ENCODE assay signal across 1 cellular context in the genomic region with DNA sequence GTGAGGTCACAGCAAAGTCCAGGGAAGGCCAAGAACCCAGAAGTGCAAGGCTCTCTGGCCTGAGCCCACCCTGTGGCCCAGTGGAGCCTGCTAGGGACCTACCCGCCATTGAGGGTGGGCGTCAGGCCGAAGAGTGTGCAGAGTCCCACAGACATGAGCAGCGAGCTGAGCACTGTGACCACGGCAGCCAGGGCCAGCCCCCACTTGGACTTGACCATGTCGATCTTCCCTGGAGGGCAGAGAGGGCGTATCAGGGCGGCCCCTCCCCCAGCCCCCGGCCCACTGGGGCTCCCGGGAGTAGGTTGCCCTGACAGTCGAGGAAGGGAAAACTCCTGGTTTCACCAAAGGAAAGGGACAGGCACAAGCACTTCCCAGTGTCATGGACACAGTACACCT.
TF ChIP-seq lines count a peak whose summit lies in the region.

No MANE protein-coding gene starts in this region.

TF ChIP-seq in GM23338, 12 proteins besides CTCF, POLR2A, EP300 and RAD21 (continued from another document):
- TF ChIP-seq NANOG (IDR thresholded peaks at IDR 0.05; ENCODE audit: borderline replicate concordance): no peak
- no peak for TF ChIP-seq ZNF331 (CRISPR knock-in tag; IDR thresholded peaks at IDR 0.05; ENCODE audit: low read depth)
- TF ChIP-seq, protein P1, sequence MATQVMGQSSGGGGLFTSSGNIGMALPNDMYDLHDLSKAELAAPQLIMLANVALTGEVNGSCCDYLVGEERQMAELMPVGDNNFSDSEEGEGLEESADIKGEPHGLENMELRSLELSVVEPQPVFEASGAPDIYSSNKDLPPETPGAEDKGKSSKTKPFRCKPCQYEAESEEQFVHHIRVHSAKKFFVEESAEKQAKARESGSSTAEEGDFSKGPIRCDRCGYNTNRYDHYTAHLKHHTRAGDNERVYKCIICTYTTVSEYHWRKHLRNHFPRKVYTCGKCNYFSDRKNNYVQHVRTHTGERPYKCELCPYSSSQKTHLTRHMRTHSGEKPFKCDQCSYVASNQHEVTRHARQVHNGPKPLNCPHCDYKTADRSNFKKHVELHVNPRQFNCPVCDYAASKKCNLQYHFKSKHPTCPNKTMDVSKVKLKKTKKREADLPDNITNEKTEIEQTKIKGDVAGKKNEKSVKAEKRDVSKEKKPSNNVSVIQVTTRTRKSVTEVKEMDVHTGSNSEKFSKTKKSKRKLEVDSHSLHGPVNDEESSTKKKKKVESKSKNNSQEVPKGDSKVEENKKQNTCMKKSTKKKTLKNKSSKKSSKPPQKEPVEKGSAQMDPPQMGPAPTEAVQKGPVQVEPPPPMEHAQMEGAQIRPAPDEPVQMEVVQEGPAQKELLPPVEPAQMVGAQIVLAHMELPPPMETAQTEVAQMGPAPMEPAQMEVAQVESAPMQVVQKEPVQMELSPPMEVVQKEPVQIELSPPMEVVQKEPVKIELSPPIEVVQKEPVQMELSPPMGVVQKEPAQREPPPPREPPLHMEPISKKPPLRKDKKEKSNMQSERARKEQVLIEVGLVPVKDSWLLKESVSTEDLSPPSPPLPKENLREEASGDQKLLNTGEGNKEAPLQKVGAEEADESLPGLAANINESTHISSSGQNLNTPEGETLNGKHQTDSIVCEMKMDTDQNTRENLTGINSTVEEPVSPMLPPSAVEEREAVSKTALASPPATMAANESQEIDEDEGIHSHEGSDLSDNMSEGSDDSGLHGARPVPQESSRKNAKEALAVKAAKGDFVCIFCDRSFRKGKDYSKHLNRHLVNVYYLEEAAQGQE (IDR thresholded peaks at IDR 0.05; ENCODE audit: unreplicated experiment): no peak
- TF ChIP-seq EZH2phosphoT487 (IDR thresholded peaks at IDR 0.05; ENCODE audit: unreplicated experiment): no peak
- TF ChIP-seq, protein P2, sequence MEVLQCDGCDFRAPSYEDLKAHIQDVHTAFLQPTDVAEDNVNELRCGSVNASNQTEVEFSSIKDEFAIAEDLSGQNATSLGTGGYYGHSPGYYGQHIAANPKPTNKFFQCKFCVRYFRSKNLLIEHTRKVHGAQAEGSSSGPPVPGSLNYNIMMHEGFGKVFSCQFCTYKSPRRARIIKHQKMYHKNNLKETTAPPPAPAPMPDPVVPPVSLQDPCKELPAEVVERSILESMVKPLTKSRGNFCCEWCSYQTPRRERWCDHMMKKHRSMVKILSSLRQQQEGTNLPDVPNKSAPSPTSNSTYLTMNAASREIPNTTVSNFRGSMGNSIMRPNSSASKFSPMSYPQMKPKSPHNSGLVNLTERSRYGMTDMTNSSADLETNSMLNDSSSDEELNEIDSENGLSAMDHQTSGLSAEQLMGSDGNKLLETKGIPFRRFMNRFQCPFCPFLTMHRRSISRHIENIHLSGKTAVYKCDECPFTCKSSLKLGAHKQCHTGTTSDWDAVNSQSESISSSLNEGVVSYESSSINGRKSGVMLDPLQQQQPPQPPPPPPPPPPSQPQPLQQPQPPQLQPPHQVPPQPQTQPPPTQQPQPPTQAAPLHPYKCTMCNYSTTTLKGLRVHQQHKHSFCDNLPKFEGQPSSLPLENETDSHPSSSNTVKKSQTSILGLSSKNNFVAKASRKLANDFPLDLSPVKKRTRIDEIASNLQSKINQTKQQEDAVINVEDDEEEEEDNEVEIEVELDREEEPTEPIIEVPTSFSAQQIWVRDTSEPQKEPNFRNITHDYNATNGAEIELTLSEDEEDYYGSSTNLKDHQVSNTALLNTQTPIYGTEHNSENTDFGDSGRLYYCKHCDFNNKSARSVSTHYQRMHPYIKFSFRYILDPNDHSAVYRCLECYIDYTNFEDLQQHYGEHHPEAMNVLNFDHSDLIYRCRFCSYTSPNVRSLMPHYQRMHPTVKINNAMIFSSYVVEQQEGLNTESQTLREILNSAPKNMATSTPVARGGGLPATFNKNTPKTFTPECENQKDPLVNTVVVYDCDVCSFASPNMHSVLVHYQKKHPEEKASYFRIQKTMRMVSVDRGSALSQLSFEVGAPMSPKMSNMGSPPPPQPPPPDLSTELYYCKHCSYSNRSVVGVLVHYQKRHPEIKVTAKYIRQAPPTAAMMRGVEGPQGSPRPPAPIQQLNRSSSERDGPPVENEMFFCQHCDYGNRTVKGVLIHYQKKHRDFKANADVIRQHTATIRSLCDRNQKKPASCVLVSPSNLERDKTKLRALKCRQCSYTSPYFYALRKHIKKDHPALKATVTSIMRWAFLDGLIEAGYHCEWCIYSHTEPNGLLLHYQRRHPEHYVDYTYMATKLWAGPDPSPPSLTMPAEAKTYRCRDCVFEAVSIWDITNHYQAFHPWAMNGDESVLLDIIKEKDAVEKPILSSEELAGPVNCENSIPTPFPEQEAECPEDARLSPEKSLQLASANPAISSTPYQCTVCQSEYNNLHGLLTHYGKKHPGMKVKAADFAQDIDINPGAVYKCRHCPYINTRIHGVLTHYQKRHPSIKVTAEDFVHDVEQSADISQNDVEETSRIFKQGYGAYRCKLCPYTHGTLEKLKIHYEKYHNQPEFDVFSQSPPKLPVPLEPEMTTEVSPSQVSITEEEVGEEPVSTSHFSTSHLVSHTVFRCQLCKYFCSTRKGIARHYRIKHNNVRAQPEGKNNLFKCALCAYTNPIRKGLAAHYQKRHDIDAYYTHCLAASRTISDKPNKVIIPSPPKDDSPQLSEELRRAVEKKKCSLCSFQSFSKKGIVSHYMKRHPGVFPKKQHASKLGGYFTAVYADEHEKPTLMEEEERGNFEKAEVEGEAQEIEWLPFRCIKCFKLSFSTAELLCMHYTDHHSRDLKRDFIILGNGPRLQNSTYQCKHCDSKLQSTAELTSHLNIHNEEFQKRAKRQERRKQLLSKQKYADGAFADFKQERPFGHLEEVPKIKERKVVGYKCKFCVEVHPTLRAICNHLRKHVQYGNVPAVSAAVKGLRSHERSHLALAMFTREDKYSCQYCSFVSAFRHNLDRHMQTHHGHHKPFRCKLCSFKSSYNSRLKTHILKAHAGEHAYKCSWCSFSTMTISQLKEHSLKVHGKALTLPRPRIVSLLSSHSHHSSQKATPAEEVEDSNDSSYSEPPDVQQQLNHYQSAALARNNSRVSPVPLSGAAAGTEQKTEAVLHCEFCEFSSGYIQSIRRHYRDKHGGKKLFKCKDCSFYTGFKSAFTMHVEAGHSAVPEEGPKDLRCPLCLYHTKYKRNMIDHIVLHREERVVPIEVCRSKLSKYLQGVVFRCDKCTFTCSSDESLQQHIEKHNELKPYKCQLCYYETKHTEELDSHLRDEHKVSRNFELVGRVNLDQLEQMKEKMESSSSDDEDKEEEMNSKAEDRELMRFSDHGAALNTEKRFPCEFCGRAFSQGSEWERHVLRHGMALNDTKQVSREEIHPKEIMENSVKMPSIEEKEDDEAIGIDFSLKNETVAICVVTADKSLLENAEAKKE (CRISPR knock-in tag; IDR thresholded peaks at IDR 0.05): no peak
- no peak for TF ChIP-seq POLR2AphosphoS5 (IDR thresholded peaks at IDR 0.05; ENCODE audit: low read depth)
- TF ChIP-seq EZH2 (IDR thresholded peaks at IDR 0.05; ENCODE audit: low read depth, unreplicated experiment): no peak
- TF ChIP-seq JUNB (IDR thresholded peaks at IDR 0.05; ENCODE audit: unreplicated experiment): no peak
- no peak for TF ChIP-seq STAT1 (IDR thresholded peaks at IDR 0.05; ENCODE audit: unreplicated experiment)
- TF ChIP-seq CREB1 (CRISPR knock-in tag; IDR thresholded peaks at IDR 0.05; ENCODE audit: low read depth): no peak
